12 cellular contexts compared by ENCODE assay signal in the genomic region with DNA sequence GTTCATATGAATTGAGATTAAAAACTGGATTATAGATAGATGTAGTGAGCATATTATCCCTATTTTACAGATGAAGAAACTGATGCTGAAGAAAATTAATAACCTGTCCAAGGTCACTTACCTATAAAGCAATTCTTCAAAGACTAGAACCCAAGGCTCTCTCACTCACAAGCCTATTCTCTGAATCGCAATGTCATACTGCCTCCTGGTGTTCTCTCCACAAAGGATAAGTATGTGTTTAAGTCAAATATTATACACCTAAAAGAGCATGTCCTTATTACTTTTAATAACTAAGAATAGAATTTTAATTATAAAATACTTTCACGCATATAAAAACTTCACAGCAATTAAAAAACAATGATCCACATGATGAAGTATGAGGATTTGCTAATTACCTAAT.
DNase-seq lines count a peak whose midpoint lies in the region; ATAC-seq and TF ChIP-seq lines count a peak whose summit lies in the region.
"Had no signal": no experiment of that assay in that cellular context is flagged by ENCODE, and none has a peak within 500 bp of the region (broad histone marks: within the 10 kb centered on the region; RNA-seq: fewer than 3 reads in every experiment).

No MANE protein-coding gene starts in this region.

- no peak overlapping the region for H3K4me2 ChIP-seq in GM23338

- H3K4me1 Mint-ChIP-seq in GM23338 (no peaks in the 10 kb centered on the region), T-helper 17 cell (no peaks in the 10 kb centered on the region)
- H3K4me1 Mint-ChIP-seq: CD8-positive, alpha-beta memory T cell had no signal

- H3K9me3 Mint-ChIP-seq in GM23338: no peaks in the 10 kb centered on the region

- H3K9me3 ChIP-seq in T-helper 17 cell (ENCODE audit: control insufficient read depth, low read length, poor library complexity, severe bottlenecking): no peaks in the 10 kb centered on the region
- H3K9me3 ChIP-seq: HAP-1, SJSA1 had no signal

- TF ChIP-seq CTCF in GM23338 (conservative IDR thresholded peaks at IDR 0.05; ENCODE audit: low read depth in 2 of 2) (peak; percentile 76 to 79), LNCAP (IDR thresholded peaks at IDR 0.05) (peak; percentile 47), VCaP (conservative IDR thresholded peaks at IDR 0.05) (peak; percentile 30; the same call in 1 of the 2 replicates)

- no peak overlapping the region for H3K4me3 ChIP-seq in GM23338
- H3K4me3 ChIP-seq: HAP-1, SJSA1 had no signal

- H3K36me3 Mint-ChIP-seq in GM23338 (ENCODE audit: low read depth) (no peaks in the 10 kb centered on the region), T-helper 17 cell (ENCODE audit: low read depth) (no peaks in the 10 kb centered on the region)
- H3K36me3 Mint-ChIP-seq: CD8-positive, alpha-beta memory T cell had no signal

- no peaks in the 10 kb centered on the region for H3K4me1 ChIP-seq in GM23338 (ENCODE audit: insufficient read depth)
- H3K4me1 ChIP-seq: HAP-1, SJSA1 had no signal

- peak; percentile 59 for ATAC-seq in GM23338
- ATAC-seq in T-helper 17 cell: no peak

- no peaks in the 10 kb centered on the region for H3K9me2 ChIP-seq in GM23338 (ENCODE audit: insufficient read depth)

- H3K27me3 Mint-ChIP-seq in GM23338 (ENCODE audit: insufficient read depth, low read depth, poor library complexity) (no peaks in the 10 kb centered on the region), T-helper 17 cell (no peaks in the 10 kb centered on the region)
- H3K27me3 Mint-ChIP-seq: CD8-positive, alpha-beta memory T cell had no signal

- no peaks in the 10 kb centered on the region for H3F3A ChIP-seq in GM23338 (replicated peaks; ENCODE audit: low read depth)

- peak; percentile 70 for DNase-seq in GM23338 (ENCODE audit: low spot score)
- peak; percentile 34 for DNase-seq in iPS-NIHi7 (ENCODE audit: extremely low spot score)
- DNase-seq in T-helper 17 cell: no peak
- DNase-seq in activated CD4-positive, alpha-beta T cell treated with anti-CD3 and anti-CD28 coated beads, Interleukin-2, amount 50 U/mL, for 1 hour: no peak
- no peak for DNase-seq in 8988T
- DNase-seq: CD8-positive, alpha-beta memory T cell; NCI-H1092 treated with DMSO at 0.1 percent for 48 hours; NCI-H446 treated with DMSO at 0.1 percent for 48 hours had no signal

- no peak overlapping the region for H3K27ac ChIP-seq in GM23338 (ENCODE audit: low read depth)
- no peak overlapping the region for H3K27ac ChIP-seq in VCaP
- H3K27ac ChIP-seq: SJSA1 had no signal

- no peaks in the 10 kb centered on the region for H3K79me2 ChIP-seq in GM23338 (replicated peaks; ENCODE audit: insufficient read depth)

- H4K20me1 ChIP-seq in GM23338 (replicated peaks; ENCODE audit: insufficient read depth): no peaks in the 10 kb centered on the region

- H3K4me3 Mint-ChIP-seq in GM23338: no peak overlapping the region
- H3K4me3 Mint-ChIP-seq in T-helper 17 cell: no peak overlapping the region
- H3K4me3 Mint-ChIP-seq: CD8-positive, alpha-beta memory T cell had no signal

- no peaks in the 10 kb centered on the region for H3K27me3 ChIP-seq in GM23338 (ENCODE audit: insufficient read depth)
- H3K27me3 ChIP-seq: SJSA1 had no signal

- H3K27ac Mint-ChIP-seq in GM23338 (no peak overlapping the region), T-helper 17 cell (no peak overlapping the region)
- H3K27ac Mint-ChIP-seq: CD8-positive, alpha-beta memory T cell had no signal

- no peaks in the 10 kb centered on the region for H3K36me3 ChIP-seq in GM23338 (ENCODE audit: insufficient read depth)
- H3K36me3 ChIP-seq: HAP-1, SJSA1 had no signal

- H2AFZ ChIP-seq in GM23338: no peak overlapping the region

TF ChIP-seq in GM23338, 12 proteins besides CTCF, POLR2A, EP300 and RAD21:
- TF ChIP-seq EZH2 (IDR thresholded peaks at IDR 0.05; ENCODE audit: low read depth, unreplicated experiment) (no peak), NANOG (IDR thresholded peaks at IDR 0.05; ENCODE audit: borderline replicate concordance) (no peak), STAT1 (IDR thresholded peaks at IDR 0.05; ENCODE audit: unreplicated experiment) (no peak), CREB1 (CRISPR knock-in tag; IDR thresholded peaks at IDR 0.05; ENCODE audit: low read depth) (no peak), ZNF331 (CRISPR knock-in tag; IDR thresholded peaks at IDR 0.05; ENCODE audit: low read depth) (no peak), ZNF114 (CRISPR knock-in tag; IDR thresholded peaks at IDR 0.05) (no peak)

Comparison
In these comparisons a context has a peak if more than half of its experiments do, and no peak if none do; other contexts are left out.
1. DNase-seq: peak in GM23338 (single experiment) and iPS-NIHi7 (single experiment); none in T-helper 17 cell (0 of 3), activated CD4-positive, alpha-beta T cell treated with anti-CD3 and anti-CD28 coated beads, Interleukin-2, amount 50 U/mL, for 1 hour (single experiment) and 8988T (single experiment).
2. Peak in every context shown above with its lines, with median percentiles within 50 percentile points of each other: CTCF ChIP-seq.